11 cellular contexts compared by ENCODE assay signal in genomic region chr3:58529516-58530353, GRCh38. TPM values are rescaled to one million over a fixed set of nuclear protein-coding genes. Genes with fewer than 3 reads are reported as not detected.
DNase-seq lines count a peak whose midpoint lies in the region; ATAC-seq and TF ChIP-seq lines count a peak whose summit lies in the region.
"Had no signal": no experiment of that assay in that cellular context is flagged by ENCODE, and none has a peak within 500 bp of the region (broad histone marks: within the 10 kb centered on the region; RNA-seq: fewer than 3 reads in every experiment).

No MANE protein-coding gene starts in this region.

- no peaks in the 10 kb centered on the region for H3K36me3 ChIP-seq in endodermal cell (ENCODE audit: control insufficient read depth, insufficient read depth, low read length)

- H3K27me3 Mint-ChIP-seq in activated CD4-positive, alpha-beta T cell treated with anti-CD3 and anti-CD28 coated beads for 36 hours, result no peaks in the 10 kb centered on the region
- H3K27me3 Mint-ChIP-seq in endodermal cell (ENCODE audit: insufficient read depth), result peaks cover 32% of the 10 kb centered on the region
- H3K27me3 Mint-ChIP-seq: activated CD4-positive, alpha-beta T cell treated with anti-CD3 and anti-CD28 coated beads, Interleukin-2, amount 10 ng/mL, durations not matched to agents 7 days and 5 days had no signal

- POLR2A ChIA-PET in activated CD4-positive, alpha-beta T cell treated with anti-CD3 and anti-CD28 coated beads for 36 hours (lab: Charles Lee), result interaction anchor here (0.8 kb wide), 1 partner anchor 35 kb away, joined by 4 read pairs; no protein-coding TSS in a partner anchor

- H3K27me3 ChIP-seq in endodermal cell (ENCODE audit: control insufficient read depth, insufficient read depth, low read length, poor library complexity, severe bottlenecking), result peaks cover 15% of the 10 kb centered on the region

- H3K9me3 Mint-ChIP-seq in activated CD4-positive, alpha-beta T cell treated with anti-CD3 and anti-CD28 coated beads for 36 hours (ENCODE audit: low read depth), result no peaks in the 10 kb centered on the region
- H3K9me3 Mint-ChIP-seq in endodermal cell, result peaks cover 1% of the 10 kb centered on the region
- H3K9me3 Mint-ChIP-seq: activated CD4-positive, alpha-beta T cell treated with anti-CD3 and anti-CD28 coated beads, Interleukin-2, amount 10 ng/mL, durations not matched to agents 7 days and 5 days; CD8-positive, alpha-beta T cell had no signal

- peak; percentile 38 for DNase-seq in activated CD4-positive, alpha-beta T cell treated with anti-CD3 and anti-CD28 coated beads for 36 hours
- no peak for DNase-seq in activated CD4-positive, alpha-beta T cell treated with anti-CD3 and anti-CD28 coated beads, Interleukin-2, amount 50 U/mL, for 4 hours
- peak; percentile 43 for DNase-seq in NCI-H748 (lab: John Stamatoyannopoulos, UW; ENCODE audit: unreplicated experiment)
- peak; percentile 96 for DNase-seq in endodermal cell
- DNase-seq in retinal pigment epithelial cell (ENCODE audit: low read depth), result no peak
- no peak for DNase-seq in NCI-H2196 (lab: John Stamatoyannopoulos, UW; ENCODE audit: unreplicated experiment)
- DNase-seq in foreskin melanocyte, result no peak
- DNase-seq in HPDE6-E6E7 (ENCODE audit: extremely low spot score), result no peak
- DNase-seq: activated CD4-positive, alpha-beta T cell treated with anti-CD3 and anti-CD28 coated beads, Interleukin-2, amount 10 ng/mL, durations not matched to agents 7 days and 5 days; NCI-H187 treated with DMSO at 0.1 percent for 48 hours had no signal

- no peaks in the 10 kb centered on the region for H3K36me3 Mint-ChIP-seq in activated CD4-positive, alpha-beta T cell treated with anti-CD3 and anti-CD28 coated beads for 36 hours (ENCODE audit: low read depth)
- peaks cover 5% of the 10 kb centered on the region for H3K36me3 Mint-ChIP-seq in endodermal cell (ENCODE audit: low read depth)
- H3K36me3 Mint-ChIP-seq: CD8-positive, alpha-beta T cell had no signal

- ATAC-seq in activated CD4-positive, alpha-beta T cell treated with anti-CD3 and anti-CD28 coated beads for 36 hours, result no peak
- ATAC-seq: CD8-positive, alpha-beta T cell had no signal

- 72 to 85% methylated on average over 8 to 15 of the region's 15 CpGs for WGBS in endodermal cell (ENCODE audit: insufficient coverage in 1 of 2, insufficient read length in 1 of 2), 2 experiments

- CTCF ChIA-PET in activated CD4-positive, alpha-beta T cell treated with anti-CD3 and anti-CD28 coated beads for 36 hours (lab: Charles Lee), result interaction anchor here (0.5 to 2.3 kb wide), 7 partner anchors 13 to 223 kb away, joined by 3 to 15 read pairs (median 4); partner anchors contain the start of genes FAM107A, HTD2, KCTD6 and RPP14

- no peak overlapping the region for H3K4me3 Mint-ChIP-seq in activated CD4-positive, alpha-beta T cell treated with anti-CD3 and anti-CD28 coated beads for 36 hours
- H3K4me3 Mint-ChIP-seq in endodermal cell, result no peak overlapping the region
- H3K4me3 Mint-ChIP-seq: activated CD4-positive, alpha-beta T cell treated with anti-CD3 and anti-CD28 coated beads, Interleukin-2, amount 10 ng/mL, durations not matched to agents 7 days and 5 days; CD8-positive, alpha-beta T cell had no signal

- H3K9ac ChIP-seq in endodermal cell (ENCODE audit: extremely low read depth, low read length, poor library complexity, severe bottlenecking), result no peak overlapping the region

- no peak overlapping the region for H3K4me3 ChIP-seq in endodermal cell (ENCODE audit: low read length)
- H3K4me3 ChIP-seq in retinal pigment epithelial cell (ENCODE audit: low read length), result no peak overlapping the region

- intact Hi-C loops in activated CD4-positive, alpha-beta T cell treated with anti-CD3 and anti-CD28 coated beads for 36 hours (cut with DNase I, micrococcal nuclease), result loop anchor here (5.0 kb wide), 2 partner anchors 117 to 207 kb away; no protein-coding TSS in a partner anchor

- peak; percentile 89 for TF ChIP-seq CTCF in endodermal cell (conservative IDR thresholded peaks at IDR 0.05)
- TF ChIP-seq CTCF in retinal pigment epithelial cell (conservative IDR thresholded peaks at IDR 0.05; ENCODE audit: low read depth, low read length), result peak; percentile 51

- H3K4me1 ChIP-seq in endodermal cell (ENCODE audit: control insufficient read depth, insufficient read depth, low read length), result peaks cover 6% of the 10 kb centered on the region

- no peaks in the 10 kb centered on the region for H3K9me3 ChIP-seq in endodermal cell (ENCODE audit: control insufficient read depth, low read length)

- H3K27ac Mint-ChIP-seq in activated CD4-positive, alpha-beta T cell treated with anti-CD3 and anti-CD28 coated beads for 36 hours, result no peak overlapping the region
- H3K27ac Mint-ChIP-seq in endodermal cell, result no peak overlapping the region
- H3K27ac Mint-ChIP-seq: activated CD4-positive, alpha-beta T cell treated with anti-CD3 and anti-CD28 coated beads, Interleukin-2, amount 10 ng/mL, durations not matched to agents 7 days and 5 days; CD8-positive, alpha-beta T cell had no signal

- peaks cover 13% of the 10 kb centered on the region for H3K4me1 Mint-ChIP-seq in activated CD4-positive, alpha-beta T cell treated with anti-CD3 and anti-CD28 coated beads for 36 hours
- H3K4me1 Mint-ChIP-seq in endodermal cell, result peaks cover 10% of the 10 kb centered on the region

- H3K27ac ChIP-seq in endodermal cell (ENCODE audit: low read depth, low read length), result peak overlapping the region; percentile 41

RNA-seq across cellular contexts. Expression of gene ACOX2, which starts 7.3 kb away (rescaled TPM):
- not detected for total RNA-seq in activated CD4-positive, alpha-beta T cell treated with anti-CD3 and anti-CD28 coated beads for 36 hours
- total RNA-seq in endodermal cell, result 1 to 10 TPM; 6.6 to 9.8 TPM
- polyA plus RNA-seq in endodermal cell (2013, experiment 1 of 2), result 6.2 TPM
- polyA plus RNA-seq in endodermal cell (2013, experiment 2 of 2), result 6.3 TPM
- total RNA-seq: activated CD4-positive, alpha-beta T cell treated with anti-CD3 and anti-CD28 coated beads, Interleukin-2, amount 10 ng/mL, durations not matched to agents 7 days and 5 days; CD8-positive, alpha-beta T cell had no signal

RNA-seq across cellular contexts. Expression of gene KCTD6, which starts 37.8 kb away (rescaled TPM):
- 1 to 10 TPM; 7.1 to 7.9 TPM for total RNA-seq in activated CD4-positive, alpha-beta T cell treated with anti-CD3 and anti-CD28 coated beads for 36 hours
- total RNA-seq in endodermal cell, result 10 to 100 TPM; 17.9 to 20.4 TPM
- polyA plus RNA-seq in endodermal cell (2013, experiment 1 of 2), result 32.2 TPM
- polyA plus RNA-seq in endodermal cell (2013, experiment 2 of 2), result 30.6 TPM

RNA-seq across cellular contexts. Expression of gene FAM107A, which starts 47.5 kb away (rescaled TPM):
- not detected for total RNA-seq in activated CD4-positive, alpha-beta T cell treated with anti-CD3 and anti-CD28 coated beads for 36 hours
- not detected for total RNA-seq in endodermal cell
- 2.4 TPM for polyA plus RNA-seq in endodermal cell (2013, experiment 1 of 2)
- polyA plus RNA-seq in endodermal cell (2013, experiment 2 of 2), result 2.2 TPM
- total RNA-seq: activated CD4-positive, alpha-beta T cell treated with anti-CD3 and anti-CD28 coated beads, Interleukin-2, amount 10 ng/mL, durations not matched to agents 7 days and 5 days; CD8-positive, alpha-beta T cell had no signal

Comparison
In these comparisons a context has a peak if more than half of its experiments do, and no peak if none do; other contexts are left out.
1. DNase-seq: peak in activated CD4-positive, alpha-beta T cell treated with anti-CD3 and anti-CD28 coated beads for 36 hours (single experiment), NCI-H748 (single experiment) and endodermal cell (single experiment); none in activated CD4-positive, alpha-beta T cell treated with anti-CD3 and anti-CD28 coated beads, Interleukin-2, amount 50 U/mL, for 4 hours (0 of 2), retinal pigment epithelial cell (single experiment), NCI-H2196 (single experiment), foreskin melanocyte (single experiment) and HPDE6-E6E7 (single experiment).
2. RNA of gene ACOX2, which starts 7.3 kb away (total RNA-seq): 6.6 to 9.8 TPM in endodermal cell; not detected in activated CD4-positive, alpha-beta T cell treated with anti-CD3 and anti-CD28 coated beads for 36 hours; every median in the first group is over 4 times any median in the second.